Comparison of ENCODE assay signal across 1 cellular context in the genomic region with DNA sequence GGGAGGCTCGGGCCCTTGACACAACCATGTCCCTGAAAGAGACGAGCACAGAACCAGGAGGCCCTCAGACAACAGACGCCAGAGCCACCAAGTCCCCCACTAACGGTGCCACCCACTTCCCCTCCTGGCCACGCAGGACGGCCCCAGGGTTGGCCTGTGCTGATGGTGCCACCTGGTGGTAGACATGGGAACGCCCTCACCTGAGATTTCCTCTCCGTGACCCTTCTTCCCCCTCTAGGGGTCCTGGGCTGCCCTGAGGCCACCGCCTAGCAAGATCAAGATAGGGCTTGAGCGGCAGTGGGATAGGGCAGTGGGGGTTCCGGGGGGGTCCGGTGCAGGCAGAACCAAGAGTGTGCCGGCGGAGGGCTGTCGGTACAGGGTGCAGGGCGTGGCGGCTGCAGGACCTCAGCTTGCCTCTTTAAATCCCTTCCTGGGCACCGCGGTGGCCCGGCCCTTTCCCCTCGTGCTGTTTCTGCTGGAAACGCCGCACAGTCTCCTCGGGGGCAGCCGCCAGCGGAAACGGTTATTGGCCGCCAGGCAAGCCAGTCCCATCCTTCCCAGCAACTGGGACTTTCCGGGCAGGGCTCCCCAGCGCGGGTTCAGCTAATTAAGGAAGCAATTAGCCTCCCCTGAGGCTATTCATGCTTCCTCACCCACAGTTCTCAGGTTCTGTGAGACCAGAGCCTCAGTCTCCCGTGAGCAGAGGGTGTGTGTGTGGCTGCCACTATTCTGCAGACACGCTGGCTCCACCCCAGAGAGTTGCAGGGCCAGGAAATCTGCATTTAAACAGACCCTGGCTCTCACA.
TF ChIP-seq lines count a peak whose summit lies in the region.

No MANE protein-coding gene starts in this region.

TF ChIP-seq in K562, 482 proteins besides CTCF, POLR2A, EP300 and RAD21 (continued from another document and continues in another):
- TF ChIP-seq, protein P1, sequence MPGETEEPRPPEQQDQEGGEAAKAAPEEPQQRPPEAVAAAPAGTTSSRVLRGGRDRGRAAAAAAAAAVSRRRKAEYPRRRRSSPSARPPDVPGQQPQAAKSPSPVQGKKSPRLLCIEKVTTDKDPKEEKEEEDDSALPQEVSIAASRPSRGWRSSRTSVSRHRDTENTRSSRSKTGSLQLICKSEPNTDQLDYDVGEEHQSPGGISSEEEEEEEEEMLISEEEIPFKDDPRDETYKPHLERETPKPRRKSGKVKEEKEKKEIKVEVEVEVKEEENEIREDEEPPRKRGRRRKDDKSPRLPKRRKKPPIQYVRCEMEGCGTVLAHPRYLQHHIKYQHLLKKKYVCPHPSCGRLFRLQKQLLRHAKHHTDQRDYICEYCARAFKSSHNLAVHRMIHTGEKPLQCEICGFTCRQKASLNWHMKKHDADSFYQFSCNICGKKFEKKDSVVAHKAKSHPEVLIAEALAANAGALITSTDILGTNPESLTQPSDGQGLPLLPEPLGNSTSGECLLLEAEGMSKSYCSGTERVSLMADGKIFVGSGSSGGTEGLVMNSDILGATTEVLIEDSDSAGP (CRISPR knock-in tag; IDR thresholded peaks at IDR 0.05): no peak
- TF ChIP-seq, protein P2, sequence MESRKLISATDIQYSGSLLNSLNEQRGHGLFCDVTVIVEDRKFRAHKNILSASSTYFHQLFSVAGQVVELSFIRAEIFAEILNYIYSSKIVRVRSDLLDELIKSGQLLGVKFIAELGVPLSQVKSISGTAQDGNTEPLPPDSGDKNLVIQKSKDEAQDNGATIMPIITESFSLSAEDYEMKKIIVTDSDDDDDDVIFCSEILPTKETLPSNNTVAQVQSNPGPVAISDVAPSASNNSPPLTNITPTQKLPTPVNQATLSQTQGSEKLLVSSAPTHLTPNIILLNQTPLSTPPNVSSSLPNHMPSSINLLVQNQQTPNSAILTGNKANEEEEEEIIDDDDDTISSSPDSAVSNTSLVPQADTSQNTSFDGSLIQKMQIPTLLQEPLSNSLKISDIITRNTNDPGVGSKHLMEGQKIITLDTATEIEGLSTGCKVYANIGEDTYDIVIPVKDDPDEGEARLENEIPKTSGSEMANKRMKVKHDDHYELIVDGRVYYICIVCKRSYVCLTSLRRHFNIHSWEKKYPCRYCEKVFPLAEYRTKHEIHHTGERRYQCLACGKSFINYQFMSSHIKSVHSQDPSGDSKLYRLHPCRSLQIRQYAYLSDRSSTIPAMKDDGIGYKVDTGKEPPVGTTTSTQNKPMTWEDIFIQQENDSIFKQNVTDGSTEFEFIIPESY (CRISPR knock-in tag; IDR thresholded peaks at IDR 0.05): peak; percentile 30; the same call in 1 of the 2 replicates
- TF ChIP-seq PHTF2 (CRISPR knock-in tag; IDR thresholded peaks at IDR 0.05): no peak
- TF ChIP-seq COPS2 (conservative IDR thresholded peaks at IDR 0.05): no peak
- TF ChIP-seq, protein P3, sequence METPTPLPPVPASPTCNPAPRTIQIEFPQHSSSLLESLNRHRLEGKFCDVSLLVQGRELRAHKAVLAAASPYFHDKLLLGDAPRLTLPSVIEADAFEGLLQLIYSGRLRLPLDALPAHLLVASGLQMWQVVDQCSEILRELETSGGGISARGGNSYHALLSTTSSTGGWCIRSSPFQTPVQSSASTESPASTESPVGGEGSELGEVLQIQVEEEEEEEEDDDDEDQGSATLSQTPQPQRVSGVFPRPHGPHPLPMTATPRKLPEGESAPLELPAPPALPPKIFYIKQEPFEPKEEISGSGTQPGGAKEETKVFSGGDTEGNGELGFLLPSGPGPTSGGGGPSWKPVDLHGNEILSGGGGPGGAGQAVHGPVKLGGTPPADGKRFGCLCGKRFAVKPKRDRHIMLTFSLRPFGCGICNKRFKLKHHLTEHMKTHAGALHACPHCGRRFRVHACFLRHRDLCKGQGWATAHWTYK (CRISPR knock-in tag; IDR thresholded peaks at IDR 0.05): peak; percentile 27; the same call in 1 of the 2 replicates
- no peak for TF ChIP-seq NCOA1 (IDR thresholded peaks at IDR 0.05; ENCODE audit: low read depth)
- no peak for TF ChIP-seq CCNT2 (IDR thresholded peaks at IDR 0.05; ENCODE audit: borderline replicate concordance, extremely low read depth, insufficient read length, low read depth, low read length)
- TF ChIP-seq, protein P4, sequence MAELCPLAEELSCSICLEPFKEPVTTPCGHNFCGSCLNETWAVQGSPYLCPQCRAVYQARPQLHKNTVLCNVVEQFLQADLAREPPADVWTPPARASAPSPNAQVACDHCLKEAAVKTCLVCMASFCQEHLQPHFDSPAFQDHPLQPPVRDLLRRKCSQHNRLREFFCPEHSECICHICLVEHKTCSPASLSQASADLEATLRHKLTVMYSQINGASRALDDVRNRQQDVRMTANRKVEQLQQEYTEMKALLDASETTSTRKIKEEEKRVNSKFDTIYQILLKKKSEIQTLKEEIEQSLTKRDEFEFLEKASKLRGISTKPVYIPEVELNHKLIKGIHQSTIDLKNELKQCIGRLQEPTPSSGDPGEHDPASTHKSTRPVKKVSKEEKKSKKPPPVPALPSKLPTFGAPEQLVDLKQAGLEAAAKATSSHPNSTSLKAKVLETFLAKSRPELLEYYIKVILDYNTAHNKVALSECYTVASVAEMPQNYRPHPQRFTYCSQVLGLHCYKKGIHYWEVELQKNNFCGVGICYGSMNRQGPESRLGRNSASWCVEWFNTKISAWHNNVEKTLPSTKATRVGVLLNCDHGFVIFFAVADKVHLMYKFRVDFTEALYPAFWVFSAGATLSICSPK (IDR thresholded peaks at IDR 0.05; ENCODE audit: borderline replicate concordance): no peak
- no peak for TF ChIP-seq HNRNPL (IDR thresholded peaks at IDR 0.05; ENCODE audit: low read depth, low read length)
- no peak for TF ChIP-seq XRCC3 (IDR thresholded peaks at IDR 0.05)
- no peak for TF ChIP-seq MXI1 (IDR thresholded peaks at IDR 0.05; ENCODE audit: low read depth, low read length)
- TF ChIP-seq SRSF9 (IDR thresholded peaks at IDR 0.05; ENCODE audit: borderline replicate concordance, low read depth, low read length): no peak
- no peak for TF ChIP-seq HEY1 (CRISPR knock-in tag; IDR thresholded peaks at IDR 0.05; ENCODE audit: borderline replicate concordance)
- TF ChIP-seq SIN3A (IDR thresholded peaks at IDR 0.05; ENCODE audit: borderline replicate concordance in 2 of 2, control insufficient read depth in 1 of 2, low read depth in 2 of 2, low read length in 2 of 2): no peak
- TF ChIP-seq, protein P5, sequence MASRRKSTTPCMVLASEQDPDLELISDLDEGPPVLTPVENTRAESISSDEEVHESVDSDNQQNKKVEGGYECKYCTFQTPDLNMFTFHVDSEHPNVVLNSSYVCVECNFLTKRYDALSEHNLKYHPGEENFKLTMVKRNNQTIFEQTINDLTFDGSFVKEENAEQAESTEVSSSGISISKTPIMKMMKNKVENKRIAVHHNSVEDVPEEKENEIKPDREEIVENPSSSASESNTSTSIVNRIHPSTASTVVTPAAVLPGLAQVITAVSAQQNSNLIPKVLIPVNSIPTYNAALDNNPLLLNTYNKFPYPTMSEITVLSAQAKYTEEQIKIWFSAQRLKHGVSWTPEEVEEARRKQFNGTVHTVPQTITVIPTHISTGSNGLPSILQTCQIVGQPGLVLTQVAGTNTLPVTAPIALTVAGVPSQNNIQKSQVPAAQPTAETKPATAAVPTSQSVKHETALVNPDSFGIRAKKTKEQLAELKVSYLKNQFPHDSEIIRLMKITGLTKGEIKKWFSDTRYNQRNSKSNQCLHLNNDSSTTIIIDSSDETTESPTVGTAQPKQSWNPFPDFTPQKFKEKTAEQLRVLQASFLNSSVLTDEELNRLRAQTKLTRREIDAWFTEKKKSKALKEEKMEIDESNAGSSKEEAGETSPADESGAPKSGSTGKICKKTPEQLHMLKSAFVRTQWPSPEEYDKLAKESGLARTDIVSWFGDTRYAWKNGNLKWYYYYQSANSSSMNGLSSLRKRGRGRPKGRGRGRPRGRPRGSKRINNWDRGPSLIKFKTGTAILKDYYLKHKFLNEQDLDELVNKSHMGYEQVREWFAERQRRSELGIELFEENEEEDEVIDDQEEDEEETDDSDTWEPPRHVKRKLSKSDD (conservative IDR thresholded peaks at IDR 0.05; ENCODE audit: low read length): no peak
- TF ChIP-seq, protein P6, sequence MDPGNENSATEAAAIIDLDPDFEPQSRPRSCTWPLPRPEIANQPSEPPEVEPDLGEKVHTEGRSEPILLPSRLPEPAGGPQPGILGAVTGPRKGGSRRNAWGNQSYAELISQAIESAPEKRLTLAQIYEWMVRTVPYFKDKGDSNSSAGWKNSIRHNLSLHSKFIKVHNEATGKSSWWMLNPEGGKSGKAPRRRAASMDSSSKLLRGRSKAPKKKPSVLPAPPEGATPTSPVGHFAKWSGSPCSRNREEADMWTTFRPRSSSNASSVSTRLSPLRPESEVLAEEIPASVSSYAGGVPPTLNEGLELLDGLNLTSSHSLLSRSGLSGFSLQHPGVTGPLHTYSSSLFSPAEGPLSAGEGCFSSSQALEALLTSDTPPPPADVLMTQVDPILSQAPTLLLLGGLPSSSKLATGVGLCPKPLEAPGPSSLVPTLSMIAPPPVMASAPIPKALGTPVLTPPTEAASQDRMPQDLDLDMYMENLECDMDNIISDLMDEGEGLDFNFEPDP (CRISPR knock-in tag; IDR thresholded peaks at IDR 0.05): no peak
- TF ChIP-seq, protein P7, sequence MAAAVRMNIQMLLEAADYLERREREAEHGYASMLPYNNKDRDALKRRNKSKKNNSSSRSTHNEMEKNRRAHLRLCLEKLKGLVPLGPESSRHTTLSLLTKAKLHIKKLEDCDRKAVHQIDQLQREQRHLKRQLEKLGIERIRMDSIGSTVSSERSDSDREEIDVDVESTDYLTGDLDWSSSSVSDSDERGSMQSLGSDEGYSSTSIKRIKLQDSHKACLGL (CRISPR knock-in tag; IDR thresholded peaks at IDR 0.05; ENCODE audit: borderline replicate concordance, poor library complexity, severe bottlenecking): no peak
- TF ChIP-seq, protein P8, sequence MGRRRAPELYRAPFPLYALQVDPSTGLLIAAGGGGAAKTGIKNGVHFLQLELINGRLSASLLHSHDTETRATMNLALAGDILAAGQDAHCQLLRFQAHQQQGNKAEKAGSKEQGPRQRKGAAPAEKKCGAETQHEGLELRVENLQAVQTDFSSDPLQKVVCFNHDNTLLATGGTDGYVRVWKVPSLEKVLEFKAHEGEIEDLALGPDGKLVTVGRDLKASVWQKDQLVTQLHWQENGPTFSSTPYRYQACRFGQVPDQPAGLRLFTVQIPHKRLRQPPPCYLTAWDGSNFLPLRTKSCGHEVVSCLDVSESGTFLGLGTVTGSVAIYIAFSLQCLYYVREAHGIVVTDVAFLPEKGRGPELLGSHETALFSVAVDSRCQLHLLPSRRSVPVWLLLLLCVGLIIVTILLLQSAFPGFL (CRISPR knock-in tag; IDR thresholded peaks at IDR 0.05): no peak
- TF ChIP-seq, protein P9, sequence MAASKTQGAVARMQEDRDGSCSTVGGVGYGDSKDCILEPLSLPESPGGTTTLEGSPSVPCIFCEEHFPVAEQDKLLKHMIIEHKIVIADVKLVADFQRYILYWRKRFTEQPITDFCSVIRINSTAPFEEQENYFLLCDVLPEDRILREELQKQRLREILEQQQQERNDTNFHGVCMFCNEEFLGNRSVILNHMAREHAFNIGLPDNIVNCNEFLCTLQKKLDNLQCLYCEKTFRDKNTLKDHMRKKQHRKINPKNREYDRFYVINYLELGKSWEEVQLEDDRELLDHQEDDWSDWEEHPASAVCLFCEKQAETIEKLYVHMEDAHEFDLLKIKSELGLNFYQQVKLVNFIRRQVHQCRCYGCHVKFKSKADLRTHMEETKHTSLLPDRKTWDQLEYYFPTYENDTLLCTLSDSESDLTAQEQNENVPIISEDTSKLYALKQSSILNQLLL (CRISPR knock-in tag; IDR thresholded peaks at IDR 0.05; ENCODE audit: borderline replicate concordance): no peak
- TF ChIP-seq FOXK1 (CRISPR knock-in tag; IDR thresholded peaks at IDR 0.05; ENCODE audit: borderline replicate concordance): no peak
- no peak for TF ChIP-seq POU5F1 (IDR thresholded peaks at IDR 0.05; ENCODE audit: borderline replicate concordance, low read depth, low read length, partially characterized antibody)
- TF ChIP-seq GABPA (tag; conservative IDR thresholded peaks at IDR 0.05; ENCODE audit: low read depth): no peak
- no peak for TF ChIP-seq RUNX1 (IDR thresholded peaks at IDR 0.05; ENCODE audit: low read depth)
- no peak for TF ChIP-seq ZNF184 (CRISPR knock-in tag; IDR thresholded peaks at IDR 0.05)
- TF ChIP-seq JUNB (CRISPR knock-in tag; conservative IDR thresholded peaks at IDR 0.05): no peak
- no peak for TF ChIP-seq HLTF (IDR thresholded peaks at IDR 0.05)
- no peak for TF ChIP-seq ZFP30 (CRISPR knock-in tag; IDR thresholded peaks at IDR 0.05; ENCODE audit: borderline replicate concordance)
- no peak for TF ChIP-seq RFX7 (CRISPR knock-in tag; IDR thresholded peaks at IDR 0.05)
- TF ChIP-seq, protein P10, sequence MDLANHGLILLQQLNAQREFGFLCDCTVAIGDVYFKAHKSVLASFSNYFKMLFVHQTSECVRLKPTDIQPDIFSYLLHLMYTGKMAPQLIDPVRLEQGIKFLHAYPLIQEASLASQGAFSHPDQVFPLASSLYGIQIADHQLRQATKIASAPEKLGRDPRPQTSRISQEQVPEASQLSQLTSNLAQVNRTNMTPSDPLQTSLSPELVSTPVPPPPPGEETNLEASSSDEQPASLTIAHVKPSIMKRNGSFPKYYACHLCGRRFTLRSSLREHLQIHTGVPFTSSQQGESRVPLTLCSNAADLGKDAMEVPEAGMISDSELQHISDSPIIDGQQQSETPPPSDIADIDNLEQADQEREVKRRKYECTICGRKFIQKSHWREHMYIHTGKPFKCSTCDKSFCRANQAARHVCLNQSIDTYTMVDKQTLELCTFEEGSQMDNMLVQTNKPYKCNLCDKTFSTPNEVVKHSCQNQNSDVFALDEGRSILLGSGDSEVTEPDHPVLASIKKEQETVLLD (IDR thresholded peaks at IDR 0.05): no peak
- TF ChIP-seq, protein P11, sequence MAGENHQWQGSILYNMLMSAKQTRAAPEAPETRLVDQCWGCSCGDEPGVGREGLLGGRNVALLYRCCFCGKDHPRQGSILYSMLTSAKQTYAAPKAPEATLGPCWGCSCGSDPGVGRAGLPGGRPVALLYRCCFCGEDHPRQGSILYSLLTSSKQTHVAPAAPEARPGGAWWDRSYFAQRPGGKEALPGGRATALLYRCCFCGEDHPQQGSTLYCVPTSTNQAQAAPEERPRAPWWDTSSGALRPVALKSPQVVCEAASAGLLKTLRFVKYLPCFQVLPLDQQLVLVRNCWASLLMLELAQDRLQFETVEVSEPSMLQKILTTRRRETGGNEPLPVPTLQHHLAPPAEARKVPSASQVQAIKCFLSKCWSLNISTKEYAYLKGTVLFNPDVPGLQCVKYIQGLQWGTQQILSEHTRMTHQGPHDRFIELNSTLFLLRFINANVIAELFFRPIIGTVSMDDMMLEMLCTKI (IDR thresholded peaks at IDR 0.05; ENCODE audit: partially characterized antibody): no peak
- no peak for TF ChIP-seq RBM34 (IDR thresholded peaks at IDR 0.05; ENCODE audit: borderline replicate concordance, insufficient read depth, low read length)
